In the genomic region with DNA sequence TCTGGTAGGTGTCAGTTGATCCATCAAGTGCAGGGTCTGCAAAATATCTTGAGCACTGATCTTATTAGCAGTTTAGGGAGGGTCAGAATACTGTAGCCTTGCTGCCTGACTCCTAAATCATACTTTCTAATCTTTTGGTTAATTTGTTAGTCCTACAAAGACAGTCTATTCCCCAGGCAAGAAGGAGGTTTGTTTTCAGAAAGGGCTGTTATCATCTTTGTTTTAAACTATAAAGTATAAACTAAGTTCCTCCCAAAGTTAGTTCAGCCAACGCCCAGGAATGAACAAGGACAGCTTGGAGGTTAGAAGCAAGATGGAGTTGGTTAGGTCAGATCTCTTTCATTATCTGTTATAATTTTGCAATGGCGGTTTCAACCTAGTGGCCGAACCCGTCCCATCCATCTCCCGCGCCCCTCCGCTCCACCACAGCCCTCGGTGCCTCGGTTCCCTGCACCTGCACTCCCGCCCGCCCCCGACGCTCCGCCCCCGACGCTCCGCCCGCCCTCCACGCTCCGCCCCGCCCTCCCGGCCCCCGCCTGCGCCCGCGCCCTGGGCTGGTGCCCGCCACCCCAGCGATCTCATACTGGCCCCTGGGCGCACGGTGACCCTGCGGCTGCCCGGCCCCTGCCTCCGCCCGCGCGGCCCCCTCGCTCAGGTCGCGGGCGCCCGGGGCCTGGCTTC, we compare ENCODE assay signal across 8 cellular contexts. TPM values are rescaled to one million over a fixed set of nuclear protein-coding genes. Genes with fewer than 3 reads are reported as not detected.
DNase-seq lines count a peak whose midpoint lies in the region; ATAC-seq and TF ChIP-seq lines count a peak whose summit lies in the region.

ADCK2 (plus strand) TSS at position 564 of the 681 bp plus-strand sequence. CDS start 386 bp downstream, outside the sequence.

- peaks cover 12% of the 10 kb centered on the region for H3K4me1 ChIP-seq in A673 (ENCODE audit: insufficient read depth, low read length, poor library complexity, severe bottlenecking)

- ATAC-seq in GM18505 (IDR thresholded peaks at IDR 0.05; ENCODE audit: unreplicated experiment) (peak; percentile 49), HG03025 (IDR thresholded peaks at IDR 0.05; ENCODE audit: low FRiP score, unreplicated experiment) (peak; percentile 32)
- ATAC-seq in stimulated activated naive CD8-positive, alpha-beta T cell treated with anti-CD3 and anti-CD28 coated beads, Interleukin-15, amount 100 ng/mL, for 72 hours: peak; percentile 82

- no peaks in the 10 kb centered on the region for H3K27me3 ChIP-seq in A673 (replicated peaks; ENCODE audit: insufficient read depth, low read depth, low read length, poor library complexity)

- H3K36me3 Mint-ChIP-seq in activated T-cell treated with anti-CD3 and anti-CD28 coated beads, Interleukin-2, amount 50 U/mL, for 24 hours (ENCODE audit: low read depth): peaks cover 23% of the 10 kb centered on the region
- H3K36me3 Mint-ChIP-seq in nephron progenitor cell (ENCODE audit: low read depth): no peaks in the 10 kb centered on the region

- H3K4me3 ChIP-seq in A673 (ENCODE audit: low read depth, low read length, poor library complexity, severe bottlenecking): peak within 1 kb of the TSS; percentile 77

- peaks cover 32% of the 10 kb centered on the region for H3K4me1 Mint-ChIP-seq in activated T-cell treated with anti-CD3 and anti-CD28 coated beads, Interleukin-2, amount 50 U/mL, for 24 hours (ENCODE audit: low read depth)
- H3K4me1 Mint-ChIP-seq in nephron progenitor cell: peaks cover 46% of the 10 kb centered on the region
- H3K4me1 Mint-ChIP-seq in stimulated activated naive CD8-positive, alpha-beta T cell treated with anti-CD3 and anti-CD28 coated beads, Interleukin-15, amount 100 ng/mL, for 72 hours: peaks cover 44% of the 10 kb centered on the region

- peak within 1 kb of the TSS; percentile 67 for H3K27ac ChIP-seq in A673 (ENCODE audit: low read depth, low read length, poor library complexity, severe bottlenecking)

- H3K27me3 Mint-ChIP-seq in activated T-cell treated with anti-CD3 and anti-CD28 coated beads, Interleukin-2, amount 50 U/mL, for 24 hours: no peaks in the 10 kb centered on the region
- peaks cover 42% of the 10 kb centered on the region for H3K27me3 Mint-ChIP-seq in nephron progenitor cell (ENCODE audit: low read depth, poor library complexity)
- H3K27me3 Mint-ChIP-seq in stimulated activated naive CD8-positive, alpha-beta T cell treated with anti-CD3 and anti-CD28 coated beads, Interleukin-15, amount 100 ng/mL, for 72 hours: no peaks in the 10 kb centered on the region

- DNase-seq in A673 (ENCODE audit: low spot score) (peak; percentile 35), NCI-H510A treated with DMSO at 0.1 percent for 48 hours (lab: John Stamatoyannopoulos, UW) (peak; percentile 12), fibroblast of gingiva (ENCODE audit: low read depth) (peak; percentile 28), nephron progenitor cell (peak; percentile 64)
- peak; percentile 82 for DNase-seq in activated T-cell treated with anti-CD3 and anti-CD28 coated beads, Interleukin-2, amount 50 U/mL, for 24 hours
- DNase-seq in stimulated activated naive CD8-positive, alpha-beta T cell treated with anti-CD3 and anti-CD28 coated beads, Interleukin-15, amount 100 ng/mL, for 72 hours: peak in 1 of 2 donors; percentile 60

- H3K9me3 ChIP-seq in A673 (ENCODE audit: low read depth, low read length, poor library complexity, severe bottlenecking): no peaks in the 10 kb centered on the region

- H3K27ac Mint-ChIP-seq in activated T-cell treated with anti-CD3 and anti-CD28 coated beads, Interleukin-2, amount 50 U/mL, for 24 hours: peak within 1 kb of the TSS; percentile 87
- H3K27ac Mint-ChIP-seq in nephron progenitor cell: no peak within 1 kb of the TSS
- H3K27ac Mint-ChIP-seq in stimulated activated naive CD8-positive, alpha-beta T cell treated with anti-CD3 and anti-CD28 coated beads, Interleukin-15, amount 100 ng/mL, for 72 hours: peak within 1 kb of the TSS; percentile 71 to 86

- TF ChIP-seq CTCF in A673 (conservative IDR thresholded peaks at IDR 0.05; ENCODE audit: low read depth, low read length) (no peak), nephron progenitor cell (IDR thresholded peaks at IDR 0.05) (no peak)

- BruUV-seq in A673 (replicated peaks; lab: Mats Ljungman, UMichigan): no TSS peak

- POLR2A ChIA-PET in A673 (lab: Charles Lee; ENCODE audit: low non-redundant PET): no interaction called here

- CTCF ChIA-PET in A673 (lab: Charles Lee): no interaction called here

- H3K4me3 Mint-ChIP-seq in activated T-cell treated with anti-CD3 and anti-CD28 coated beads, Interleukin-2, amount 50 U/mL, for 24 hours: peak within 1 kb of the TSS; percentile 85
- H3K4me3 Mint-ChIP-seq in nephron progenitor cell: peak within 1 kb of the TSS; percentile 84
- peak within 1 kb of the TSS; percentile 93 to 96 for H3K4me3 Mint-ChIP-seq in stimulated activated naive CD8-positive, alpha-beta T cell treated with anti-CD3 and anti-CD28 coated beads, Interleukin-15, amount 100 ng/mL, for 72 hours

- no peaks in the 10 kb centered on the region for H3K36me3 ChIP-seq in A673 (ENCODE audit: insufficient read depth, low read length, poor library complexity, severe bottlenecking)

- intact Hi-C loops in A673 (cut with micrococcal nuclease; ENCODE audit: unreplicated experiment): no loop called here

- H3K9me3 Mint-ChIP-seq in activated T-cell treated with anti-CD3 and anti-CD28 coated beads, Interleukin-2, amount 50 U/mL, for 24 hours: no peaks in the 10 kb centered on the region
- H3K9me3 Mint-ChIP-seq in nephron progenitor cell: no peaks in the 10 kb centered on the region
- H3K9me3 Mint-ChIP-seq in stimulated activated naive CD8-positive, alpha-beta T cell treated with anti-CD3 and anti-CD28 coated beads, Interleukin-15, amount 100 ng/mL, for 72 hours: no peaks in the 10 kb centered on the region

- TF ChIP-seq POLR2A in GM18505 (IDR thresholded peaks at IDR 0.05; ENCODE audit: borderline replicate concordance, extremely low read depth, insufficient read depth, insufficient read length): peak; percentile 55

RNA-seq across cellular contexts. Expression of gene ADCK2, which starts in this region (rescaled TPM):
- 7.5 and 12.3 TPM in 2 replicates for total RNA-seq in A673 (2021)

Comparison
In these comparisons a context has a peak if more than half of its experiments do, and no peak if none do; other contexts are left out.
1. ATAC-seq: peak in every context shown above with its lines; median percentile 82 in stimulated activated naive CD8-positive, alpha-beta T cell treated with anti-CD3 and anti-CD28 coated beads, Interleukin-15, amount 100 ng/mL, for 72 hours; 49 in GM18505; 32 in HG03025.